Comparison of ENCODE assay signal across 9 cellular contexts in genomic region chr1:39408641-39409054, GRCh38.
A peak's percentile ranks its signal among the peaks of the same experiment; 100 is the strongest.
DNase-seq lines count a peak whose midpoint lies in the region; ATAC-seq, FAIRE-seq and TF ChIP-seq lines count a peak whose summit lies in the region.
"Had no signal": no experiment of that assay in that cellular context is flagged by ENCODE, and none has a peak within 500 bp of the region (broad histone marks: within the 10 kb centered on the region; RNA-seq: fewer than 3 reads in every experiment).

No MANE protein-coding gene starts in this region.

- no peak for TF ChIP-seq CTCF in endodermal cell (conservative IDR thresholded peaks at IDR 0.05)

- H3K9me3 Mint-ChIP-seq in CD4-positive, alpha-beta memory T cell = no peaks in the 10 kb centered on the region
- no peaks in the 10 kb centered on the region for H3K9me3 Mint-ChIP-seq in endodermal cell

- ATAC-seq in GM21381 (IDR thresholded peaks at IDR 0.05; ENCODE audit: unreplicated experiment) = peak; percentile 76

- H3K9me3 ChIP-seq in CD4-positive, alpha-beta memory T cell (ENCODE audit: control insufficient read depth in 1 of 2, low read length in 2 of 2) = no peaks in the 10 kb centered on the region
- H3K9me3 ChIP-seq in endodermal cell (ENCODE audit: control insufficient read depth, low read length) (no peaks in the 10 kb centered on the region), mesodermal cell (ENCODE audit: control insufficient read depth, low read length) (no peaks in the 10 kb centered on the region)

- no peaks in the 10 kb centered on the region for H3K27me3 Mint-ChIP-seq in CD4-positive, alpha-beta memory T cell
- no peaks in the 10 kb centered on the region for H3K27me3 Mint-ChIP-seq in endodermal cell (ENCODE audit: insufficient read depth)

- peaks cover 46 to 72% (median 60%) of the 10 kb centered on the region in 4 donors for H3K4me1 Mint-ChIP-seq in CD4-positive, alpha-beta memory T cell
- peaks cover 56% of the 10 kb centered on the region for H3K4me1 Mint-ChIP-seq in endodermal cell

- H3K27me3 ChIP-seq in CD4-positive, alpha-beta memory T cell (ENCODE audit: insufficient read depth, low read length) = no peaks in the 10 kb centered on the region
- no peaks in the 10 kb centered on the region for H3K27me3 ChIP-seq in endodermal cell (ENCODE audit: control insufficient read depth, insufficient read depth, low read length, poor library complexity, severe bottlenecking)

- H3K4me3 Mint-ChIP-seq in CD4-positive, alpha-beta memory T cell = peak overlapping the region in 7 of 8 donors; percentile 54 to 93 (median 92)
- H3K4me3 Mint-ChIP-seq in endodermal cell = peak overlapping the region; percentile 75

- H3K9ac ChIP-seq in endodermal cell (ENCODE audit: extremely low read depth, low read length, poor library complexity, severe bottlenecking) = peak overlapping the region; percentile 73

- H3K27ac ChIP-seq in CD4-positive, alpha-beta memory T cell (ENCODE audit: low read depth, low read length) = peak overlapping the region; percentile 58
- peak overlapping the region; percentile 98 for H3K27ac ChIP-seq in endodermal cell (ENCODE audit: low read depth, low read length)
- H3K27ac ChIP-seq in mesodermal cell (ENCODE audit: low read depth, low read length, severe bottlenecking) = peak overlapping the region; percentile 96

- H3K27ac Mint-ChIP-seq in CD4-positive, alpha-beta memory T cell = peak overlapping the region in 1 of 7 donors; percentile 66
- H3K27ac Mint-ChIP-seq in endodermal cell = no peak overlapping the region

- H3K4me1 ChIP-seq in CD4-positive, alpha-beta memory T cell (ENCODE audit: insufficient read depth, low read length) = peaks cover 63% of the 10 kb centered on the region
- H3K4me1 ChIP-seq in endodermal cell (ENCODE audit: control insufficient read depth, insufficient read depth, low read length) = peaks cover 19% of the 10 kb centered on the region
- peaks cover 42% of the 10 kb centered on the region for H3K4me1 ChIP-seq in mesodermal cell (ENCODE audit: control insufficient read depth, insufficient read depth, low read length, poor library complexity, severe bottlenecking)

- DNase-seq in CD4-positive, alpha-beta memory T cell = peak; percentile 73 to 90 (median 77)
- peak; percentile 89 for DNase-seq in HTR-8/SVneo (ENCODE audit: insufficient read length, low spot score)
- DNase-seq in NOMO-1 treated with dmso at 0.1 percent for 144 hours (lab: John Stamatoyannopoulos, UW; ENCODE audit: unreplicated experiment) = peak; percentile 51
- DNase-seq in activated CD8-positive, alpha-beta memory T cell treated with anti-CD3 and anti-CD28 coated beads, Interleukin-2, amount 50 U/mL, for 24 hours (ENCODE audit: extremely low read depth) = peak; percentile 59
- peak; percentile 99 for DNase-seq in endodermal cell
- DNase-seq in stimulated activated CD8-positive, alpha-beta memory T cell treated with anti-CD3 and anti-CD28 coated beads, Interleukin-15, amount 100 ng/mL, for 24 hours (ENCODE audit: low read depth) = peak; percentile 59

- CTCF ChIA-PET in CD4-positive, alpha-beta memory T cell (lab: Charles Lee; ENCODE audit: partially characterized antibody) = interaction anchor here (3.9 to 4.3 kb wide), 2 partner anchors 9 to 15 kb away, joined by 40 to 61 read pairs; no protein-coding TSS in a partner anchor

- no peak for FAIRE-seq in HTR-8/SVneo (lab: Jason Lieb, UNC)
- FAIRE-seq: colon had no signal

- 0% methylated on average over 45 of the region's 53 CpGs; no CpG with 5 or more reads in 1 of the 2 experiments for WGBS in endodermal cell (ENCODE audit: insufficient coverage in 1 of 2, insufficient read length in 1 of 2), 2 experiments
- WGBS in mesodermal cell (ENCODE audit: insufficient coverage in 2 of 2), 2 experiments = 0 to 1% methylated on average over 14 to 25 of the region's 53 CpGs

- H3K36me3 Mint-ChIP-seq in CD4-positive, alpha-beta memory T cell = peaks cover 9 to 19% of the 10 kb centered on the region in 2 donors
- H3K36me3 Mint-ChIP-seq in endodermal cell (ENCODE audit: low read depth) = peaks cover 13% of the 10 kb centered on the region

- POLR2A ChIA-PET in CD4-positive, alpha-beta memory T cell (lab: Charles Lee; ENCODE audit: partially characterized antibody) = interaction anchor here (1.1 to 2.6 kb wide), 4 partner anchors 11 to 283 kb away, joined by 3 to 9 read pairs (median 4); partner anchors contain the start of gene HPCAL4

- peaks cover 7% of the 10 kb centered on the region for H3K36me3 ChIP-seq in CD4-positive, alpha-beta memory T cell (ENCODE audit: insufficient read depth, low read length)
- H3K36me3 ChIP-seq in endodermal cell (ENCODE audit: control insufficient read depth, insufficient read depth, low read length) (peaks cover 18% of the 10 kb centered on the region), mesodermal cell (ENCODE audit: control insufficient read depth, insufficient read depth, low read length) (peaks cover 32% of the 10 kb centered on the region)

- H3K4me3 ChIP-seq in CD4-positive, alpha-beta memory T cell (ENCODE audit: low read length in 2 of 2) = peak overlapping the region in 1 of 2 donors; percentile 59
- H3K4me3 ChIP-seq in endodermal cell (ENCODE audit: low read length) (peak overlapping the region; percentile 89), mesodermal cell (ENCODE audit: extremely low read depth, insufficient read depth, low read length, poor library complexity, severe bottlenecking) (peak overlapping the region; percentile 79)

- intact Hi-C loops in CD4-positive, alpha-beta memory T cell (cut with micrococcal nuclease) = loop anchor here (1.0 to 5.0 kb wide), 2 partner anchors 10 to 226 kb away; no protein-coding TSS in a partner anchor
